In genomic region chr11:6251120-6251733, GRCh38 we compare ENCODE assay signal across 8 cellular contexts. TPM values are rescaled to one million over a fixed set of nuclear protein-coding genes. Genes with fewer than 3 reads are reported as not detected.
DNase-seq lines count a peak whose midpoint lies in the region; FAIRE-seq and TF ChIP-seq lines count a peak whose summit lies in the region.
"Had no signal": no experiment of that assay in that cellular context is flagged by ENCODE, and none has a peak within 500 bp of the region (broad histone marks: within the 10 kb centered on the region; RNA-seq: fewer than 3 reads in every experiment).

No MANE protein-coding gene starts in this region.

- H3K9me2 ChIP-seq in GM23248 (ENCODE audit: insufficient read depth): no peaks in the 10 kb centered on the region

- H3K4me3 ChIP-seq in GM06990 (replicated peaks; ENCODE audit: low read depth, low read length): no peak overlapping the region
- H3K4me3 ChIP-seq in GM23248: no peak overlapping the region
- no peak overlapping the region for H3K4me3 ChIP-seq in bronchial epithelial cell (ENCODE audit: low read depth, low read length)
- H3K4me3 ChIP-seq in kidney epithelial cell (ENCODE audit: low read depth, low read length): no peak overlapping the region

- H3K79me2 ChIP-seq in GM23248 (ENCODE audit: insufficient read depth): no peaks in the 10 kb centered on the region

- H3K27me3 ChIP-seq in GM06990 (replicated peaks; ENCODE audit: control insufficient read depth, insufficient read depth, low read length) (no peaks in the 10 kb centered on the region), GM23248 (replicated peaks; ENCODE audit: insufficient read depth) (peaks cover 4% of the 10 kb centered on the region), bronchial epithelial cell (ENCODE audit: control insufficient read depth, insufficient read depth, low read length) (peaks cover 2% of the 10 kb centered on the region), kidney epithelial cell (ENCODE audit: control insufficient read depth, insufficient read depth, low read length) (peaks cover 4% of the 10 kb centered on the region)

- peaks cover 24% of the 10 kb centered on the region for H3F3A ChIP-seq in GM23248 (ENCODE audit: insufficient read depth)

- DNase-seq in GM06990 (ENCODE audit: extremely low read depth, insufficient read length) (no peak), GM23248 (peak; percentile 80), LoVo (ENCODE audit: low spot score) (peak; percentile 49), T-helper 9 cell (peak; percentile 40), bronchial epithelial cell (ENCODE audit: low read depth) (peak; percentile 58), kidney epithelial cell (ENCODE audit: low read depth) (no peak)
- DNase-seq in stimulated activated CD4-positive, alpha-beta T cell treated with anti-CD3 and anti-CD28 coated beads, Interleukin-2, amount 100 ng/mL, for 24 hours: peak; percentile 55 to 72

- H2AFZ ChIP-seq in GM23248: peak overlapping the region; percentile 57; the same call in 1 of the 2 replicates

- H3K36me3 ChIP-seq in GM06990 (ENCODE audit: control insufficient read depth, insufficient read depth, low read length): no peaks in the 10 kb centered on the region
- H3K36me3 ChIP-seq in GM23248 (ENCODE audit: low read depth): no peaks in the 10 kb centered on the region
- no peaks in the 10 kb centered on the region for H3K36me3 ChIP-seq in bronchial epithelial cell (ENCODE audit: control insufficient read depth, insufficient read depth, low read length)
- H3K36me3 ChIP-seq in kidney epithelial cell (ENCODE audit: control insufficient read depth, insufficient read depth, low read length): no peaks in the 10 kb centered on the region

- no peak overlapping the region for H3K9ac ChIP-seq in GM23248

- peaks cover 24% of the 10 kb centered on the region for H3K4me1 ChIP-seq in GM23248 (ENCODE audit: insufficient read depth)

- no peaks in the 10 kb centered on the region for H4K20me1 ChIP-seq in GM23248 (ENCODE audit: insufficient read depth)

- in situ Hi-C loops in GM23248 (cut with MboI): loop anchor here (10.0 kb wide), 1 partner anchor 64 kb away; no protein-coding TSS in a partner anchor

- FAIRE-seq in bronchial epithelial cell (lab: Jason Lieb, UNC): peak; percentile 13
- FAIRE-seq: colon had no signal

- H3K27ac ChIP-seq in GM23248: no peak overlapping the region

- 43 to 52% methylated on average over 6 of the region's 6 CpGs for WGBS in GM23248 (ENCODE audit: low coverage in 1 of 2, low lambda C conversion rate in 2 of 2, missing lambda C conversion rate in 2 of 2), 2 experiments

- no peak overlapping the region for H3K4me2 ChIP-seq in GM23248 (ENCODE audit: unreplicated experiment)

- no peaks in the 10 kb centered on the region for H3K9me3 ChIP-seq in GM23248 (ENCODE audit: low read depth)

- TF ChIP-seq CTCF in GM06990 (IDR thresholded peaks at IDR 0.05; ENCODE audit: insufficient read depth, low read length, poor library complexity, severe bottlenecking) (peak; percentile 89), bronchial epithelial cell (IDR thresholded peaks at IDR 0.05; ENCODE audit: insufficient read depth, low read length, severe bottlenecking) (peak; percentile 86), kidney epithelial cell (IDR thresholded peaks at IDR 0.05; ENCODE audit: insufficient read depth, low read length, poor library complexity, severe bottlenecking) (peak; percentile 96)

RNA-seq across cellular contexts. Expression of gene CCKBR, which starts 8.4 kb away (rescaled TPM):
- not detected in 2 replicates for total RNA-seq in GM23248 (2014; rRNA removed; shearing (Covaris generic))
- polyA plus RNA-seq in GM23248 (2016; fragmentation: Nextera tagmentation; extraction: Ambion mirVana): not detected in 2 replicates
- total RNA-seq in bronchial epithelial cell (not detected in 2 replicates), kidney epithelial cell (0.21 TPM in 1 of 2 replicates, not detected in the other)

RNA-seq across cellular contexts. Expression of gene CNGA4, which starts 12.3 kb away (rescaled TPM):
- not detected in 2 replicates for total RNA-seq in GM23248 (2014; rRNA removed; shearing (Covaris generic))
- polyA plus RNA-seq in GM23248 (2016; fragmentation: Nextera tagmentation; extraction: Ambion mirVana): not detected in 2 replicates
- total RNA-seq in bronchial epithelial cell: 0.26 TPM in 1 of 2 replicates, not detected in the other
- 0.14 and 0.54 TPM in 2 replicates for total RNA-seq in kidney epithelial cell

RNA-seq across cellular contexts. Expression of gene FHIP1B, which starts 16.8 kb away (rescaled TPM):
- 14.7 and 25.4 TPM in 2 replicates for total RNA-seq in GM23248 (2014; rRNA removed; shearing (Covaris generic))
- polyA plus RNA-seq in GM23248 (2016; fragmentation: Nextera tagmentation; extraction: Ambion mirVana): 9.2 and 10.9 TPM in 2 replicates
- 7.4 and 10.4 TPM in 2 replicates for total RNA-seq in bronchial epithelial cell
- total RNA-seq in kidney epithelial cell: 33.0 and 34.0 TPM in 2 replicates

RNA-seq across cellular contexts. Expression of gene C11orf42, which starts 45.9 kb away (rescaled TPM):
- total RNA-seq in GM23248 (2014; rRNA removed; shearing (Covaris generic)): not detected in 2 replicates
- polyA plus RNA-seq in GM23248 (2016; fragmentation: Nextera tagmentation; extraction: Ambion mirVana): 0.16 TPM in 1 of 2 replicates, not detected in the other
- total RNA-seq in bronchial epithelial cell (not detected in 2 replicates), kidney epithelial cell (not detected in 2 replicates)

RNA-seq across cellular contexts. Expression of gene OR52W1, which starts 52.2 kb away (rescaled TPM):
- total RNA-seq in GM23248 (2014; rRNA removed; shearing (Covaris generic)): not detected in 2 replicates
- polyA plus RNA-seq in GM23248 (2016; fragmentation: Nextera tagmentation; extraction: Ambion mirVana): not detected in 2 replicates
- total RNA-seq in bronchial epithelial cell (not detected in 2 replicates), kidney epithelial cell (not detected in 2 replicates)

Comparison
In these comparisons a context has a peak if more than half of its experiments do, and no peak if none do; other contexts are left out.
1. DNase-seq: peak in GM23248 (single experiment), LoVo (single experiment), T-helper 9 cell (single experiment), bronchial epithelial cell (single experiment) and stimulated activated CD4-positive, alpha-beta T cell treated with anti-CD3 and anti-CD28 coated beads, Interleukin-2, amount 100 ng/mL, for 24 hours (2 of 2); none in GM06990 (single experiment) and kidney epithelial cell (single experiment).
2. Peak in every context shown above with its lines, with median percentiles within 50 percentile points of each other: CTCF ChIP-seq.